ENCODE assay signal across 29 cellular contexts in genomic region chr6:92667843-92668242, GRCh38.
DNase-seq lines count a peak whose midpoint lies in the region; ATAC-seq and TF ChIP-seq lines count a peak whose summit lies in the region.
"Had no signal": no experiment of that assay in that cellular context is flagged by ENCODE, and none has a peak within 500 bp of the region (broad histone marks: within the 10 kb centered on the region; RNA-seq: fewer than 3 reads in every experiment).

No MANE protein-coding gene starts in this region.

- no peaks in the 10 kb centered on the region for H3K9me2 ChIP-seq in OCI-LY7 (ENCODE audit: insufficient read depth, low read length)

- no peak overlapping the region for H3K4me2 ChIP-seq in OCI-LY7 (ENCODE audit: low read length)
- H3K4me2 ChIP-seq: BLaER1 treated with 17β-estradiol and CSF1 and Interleukin-3, amounts not matched to agents 10 nM and 100 nM; KMS-11 had no signal

- H3K9me3 ChIP-seq in OCI-LY7 (ENCODE audit: low read length) (no peaks in the 10 kb centered on the region), left ventricle myocardium inferior (replicated peaks) (no peaks in the 10 kb centered on the region)
- H3K9me3 ChIP-seq: colonic mucosa, neutrophil, Peyer's patch, right lobe of liver, tibial nerve had no signal

- H3K27me3 ChIP-seq in left ventricle myocardium inferior (ENCODE audit: low read depth), result no peaks in the 10 kb centered on the region
- H3K27me3 ChIP-seq: BLaER1 treated with 17β-estradiol and CSF1 and Interleukin-3, amounts not matched to agents 10 nM and 100 nM; colonic mucosa; neutrophil; Peyer's patch; right lobe of liver; tibial nerve had no signal

- H3K79me2 ChIP-seq in OCI-LY7 (ENCODE audit: insufficient read depth, low read depth, low read length), result no peaks in the 10 kb centered on the region

- TF ChIP-seq CTCF in OCI-LY7 (conservative IDR thresholded peaks at IDR 0.05; ENCODE audit: low read length) (no peak), choroid plexus epithelial cell (conservative IDR thresholded peaks at IDR 0.05; ENCODE audit: low read depth, low read length) (no peak), left ventricle myocardium inferior (IDR thresholded peaks at IDR 0.05; ENCODE audit: borderline replicate concordance) (no peak)

- H3K4me3 ChIP-seq in OCI-LY7 (ENCODE audit: low read depth, low read length, poor library complexity, severe bottlenecking), result no peak overlapping the region
- H3K4me3 ChIP-seq in choroid plexus epithelial cell (ENCODE audit: low read depth, low read length), result no peak overlapping the region
- peak overlapping the region; percentile 26 for H3K4me3 ChIP-seq in left ventricle myocardium inferior
- H3K4me3 ChIP-seq: BLaER1 treated with 17β-estradiol and CSF1 and Interleukin-3, amounts not matched to agents 10 nM and 100 nM; colonic mucosa; Peyer's patch; right lobe of liver; tibial nerve had no signal

- CTCF ChIA-PET in OCI-LY7 (lab: Charles Lee; ENCODE audit: unreplicated experiment), result no interaction called here

- no TSS peak for BruUV-seq in OCI-LY7 (replicated peaks; lab: Mats Ljungman, UMichigan)

- intact Hi-C loops in OCI-LY7 (cut with micrococcal nuclease; ENCODE audit: unreplicated experiment) (no loop called here), left ventricle myocardium inferior (cut with micrococcal nuclease) (no loop called here), sciatic nerve (cut with DNase I) (no loop called here)

- ATAC-seq in sciatic nerve, result peak; percentile 42
- ATAC-seq in HG03135 (IDR thresholded peaks at IDR 0.05; ENCODE audit: unreplicated experiment), result no peak
- ATAC-seq: right lobe of liver had no signal

- DNase-seq in OCI-LY7 (ENCODE audit: low spot score) (no peak), choroid plexus epithelial cell (ENCODE audit: low read depth) (peak; percentile 18), left ventricle myocardium inferior (no peak), sciatic nerve (ENCODE audit: low spot score) (no peak), DMS 273 treated with DMSO at 0.1 percent for 48 hours (lab: John Stamatoyannopoulos, UW) (no peak), activated gamma-delta T cell treated with Interleukin-2 at 50 U/mL for 16 hours (no peak)
- DNase-seq: activated CD4-positive, alpha-beta memory T cell treated with anti-CD3 and anti-CD28 coated beads, Interleukin-2, amount 10 ng/mL, durations not matched to agents 7 days and 5 days; activated CD4-positive, alpha-beta T cell treated with anti-CD3 and anti-CD28 coated beads for 1 hour; activated CD8-positive, alpha-beta memory T cell treated with anti-CD3 and anti-CD28 coated beads, Interleukin-2, amount 50 U/mL, for 4 hours; activated naive CD4-positive, alpha-beta T cell treated with anti-CD3 and anti-CD28 coated beads, Interleukin-2, amount 50 U/mL, for 16 hours; amniotic stem cell; colonic mucosa; DMS53; effector CD8-positive, alpha-beta T cell; foreskin fibroblast; H9; NCI-H1417; NCI-H2029 treated with DMSO at 0.1 percent for 48 hours; Peyer's patch; right lobe of liver; stimulated activated CD4-positive, alpha-beta T cell treated with anti-CD3 and anti-CD28 coated beads, Interleukin-4, amount 100 ng/mL, for 24 hours; SW 1271 had no signal

- no peak overlapping the region for H3K27ac ChIP-seq in OCI-LY7 (ENCODE audit: low read depth, low read length, poor library complexity, severe bottlenecking)
- peak overlapping the region; percentile 34 for H3K27ac ChIP-seq in left ventricle myocardium inferior (replicated peaks)
- H3K27ac ChIP-seq: BLaER1 treated with 17β-estradiol and CSF1 and Interleukin-3, amounts not matched to agents 10 nM and 100 nM; colonic mucosa; epithelial cell of prostate; HL-60; KMS-11; neutrophil; Peyer's patch; right lobe of liver; tibial nerve had no signal

- H3K4me1 ChIP-seq in OCI-LY7 (ENCODE audit: insufficient read depth, low read length, poor library complexity, severe bottlenecking), result peaks cover 12% of the 10 kb centered on the region
- no peaks in the 10 kb centered on the region for H3K4me1 ChIP-seq in left ventricle myocardium inferior
- H3K4me1 ChIP-seq: colonic mucosa, Peyer's patch, right lobe of liver had no signal

- H3K36me3 ChIP-seq in OCI-LY7 (ENCODE audit: insufficient read depth, low read length), result no peaks in the 10 kb centered on the region
- H3K36me3 ChIP-seq in left ventricle myocardium inferior, result no peaks in the 10 kb centered on the region
- H3K36me3 ChIP-seq: BLaER1 treated with 17β-estradiol and CSF1 and Interleukin-3, amounts not matched to agents 10 nM and 100 nM; colonic mucosa; neutrophil; Peyer's patch; right lobe of liver; tibial nerve had no signal

- no peaks in the 10 kb centered on the region for H4K20me1 ChIP-seq in OCI-LY7 (ENCODE audit: insufficient read depth, low read length)
- H4K20me1 ChIP-seq: BLaER1 treated with 17β-estradiol and CSF1 and Interleukin-3, amounts not matched to agents 10 nM and 100 nM had no signal

- POLR2A ChIA-PET in OCI-LY7 (lab: Charles Lee), result interaction anchor here (0.6 kb wide), 1 partner anchor 45 kb away, joined by 5 read pairs; no protein-coding TSS in a partner anchor

- peak overlapping the region; percentile 37; the same call in 1 of the 2 replicates for H2AFZ ChIP-seq in OCI-LY7 (ENCODE audit: low read length)
